ENCODE assay signal across 8 cellular contexts in the genomic region with DNA sequence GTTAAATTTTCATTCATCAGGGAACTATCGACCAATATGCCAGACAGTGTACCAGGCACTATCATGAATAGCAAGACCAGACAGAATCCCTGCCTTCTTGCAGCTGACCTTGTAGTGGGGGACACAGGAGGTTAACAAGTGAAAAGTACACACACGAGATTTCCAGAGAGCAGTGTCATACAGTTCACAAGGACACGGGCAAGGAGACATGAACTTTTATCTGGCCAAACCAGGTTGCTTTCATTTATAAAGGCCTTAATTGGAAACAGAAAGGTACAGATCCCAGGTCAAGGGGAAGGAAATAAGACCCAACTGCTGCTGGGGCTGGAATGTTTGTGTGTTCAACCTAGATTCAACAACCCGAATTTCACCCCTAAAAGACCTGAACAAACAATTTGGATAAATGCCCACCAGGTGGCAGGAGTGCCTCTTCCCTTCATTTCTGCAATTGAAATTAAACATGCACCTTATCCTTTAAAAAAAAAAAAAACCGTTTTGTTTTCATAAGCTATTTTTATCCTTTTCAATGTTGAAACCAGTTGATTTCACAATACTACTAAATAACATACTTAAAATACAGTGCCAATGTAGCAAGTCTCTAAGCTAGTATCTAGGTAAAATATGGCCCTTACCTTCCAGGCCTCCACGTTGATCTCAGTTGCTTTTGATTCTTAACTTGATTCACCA.
DNase-seq lines count a peak whose midpoint lies in the region; ATAC-seq, FAIRE-seq and TF ChIP-seq lines count a peak whose summit lies in the region.

No MANE protein-coding gene starts in this region.

- no peaks in the 10 kb centered on the region for H3K9me3 ChIP-seq in Karpas-422 (ENCODE audit: low read length)
- no peaks in the 10 kb centered on the region; the same call in 2 of the 3 replicates for H3K9me3 ChIP-seq in GM12878 (replicated peaks; ENCODE audit: control insufficient read depth, insufficient read depth, low read length)

- intact Hi-C loops in GM12878 (cut with micrococcal nuclease; ENCODE audit: unreplicated experiment): loop anchor here (1.0 to 2.0 kb wide), 2 partner anchors 223 to 404 kb away; no protein-coding TSS in a partner anchor

- TF ChIP-seq EP300 in GM12878 (IDR thresholded peaks at IDR 0.05; ENCODE audit: borderline replicate concordance in 1 of 2, control insufficient read depth in 1 of 2, low read depth in 2 of 2, low read length in 2 of 2): no peak

- H3K4me2 ChIP-seq in Karpas-422 (ENCODE audit: low read depth, low read length, poor library complexity, severe bottlenecking) (no peak overlapping the region), GM12878 (ENCODE audit: control insufficient read depth, insufficient read depth) (peak overlapping the region; percentile 44; the same call in 1 of the 2 replicates)

- H3K79me2 ChIP-seq in Karpas-422 (ENCODE audit: low read length) (no peaks in the 10 kb centered on the region), GM12878 (ENCODE audit: control insufficient read depth, insufficient read depth, low read length) (no peaks in the 10 kb centered on the region)

- peaks cover 14% of the 10 kb centered on the region for H3K4me1 ChIP-seq in Karpas-422 (ENCODE audit: low read length)
- H3K4me1 ChIP-seq in GM12878 (ENCODE audit: control insufficient read depth, insufficient read depth, low read length): peaks cover 8% of the 10 kb centered on the region

- 25% methylated on average over 6 of the region's 6 CpGs for WGBS in GM12878 (ENCODE audit: insufficient coverage, insufficient replicate concordance, low lambda C conversion rate, missing lambda C conversion rate)

- no peak overlapping the region for H3K9ac ChIP-seq in Karpas-422 (ENCODE audit: low read length)
- H3K9ac ChIP-seq in GM12878 (ENCODE audit: control insufficient read depth, insufficient read depth, low read length): no peak overlapping the region

- H3K27me3 ChIP-seq in Karpas-422 (ENCODE audit: low read length) (no peaks in the 10 kb centered on the region), GM12878 (replicated peaks in 1 of 2; ENCODE audit: control insufficient read depth in 2 of 2, insufficient read depth in 2 of 2, low read length in 1 of 2) (no peaks in the 10 kb centered on the region)

- CTCF ChIA-PET in GM12878 (lab: Yijun Ruan, JAX): interaction anchor here (0.6 to 5.7 kb wide), 72 partner anchors 9 to 1949 kb away, joined by 3 to 191 read pairs (median 4); a partner anchor contains a TSS

- peak; percentile 87 for TF ChIP-seq RAD21 in GM12878 (IDR thresholded peaks at IDR 0.05; ENCODE audit: insufficient read depth, low read depth, low read length)

- ATAC-seq in GM12878 (peak; percentile 54), GM18867 (IDR thresholded peaks at IDR 0.05; ENCODE audit: unreplicated experiment) (no peak), HG03378 (IDR thresholded peaks at IDR 0.05; ENCODE audit: unreplicated experiment) (no peak)

- no peaks in the 10 kb centered on the region for H4K20me1 ChIP-seq in Karpas-422 (ENCODE audit: insufficient read depth, low read depth, low read length)
- H4K20me1 ChIP-seq in GM12878 (ENCODE audit: control insufficient read depth, insufficient read depth): no peaks in the 10 kb centered on the region

- SMC1A ChIA-PET in GM12878 (lab: Charles Lee; ENCODE audit: uncharacterized antibody, unreplicated experiment): interaction anchor here (0.6 to 12.7 kb wide), 42 partner anchors 10 to 735 kb away, joined by 3 to 193 read pairs (median 4); a partner anchor contains a TSS

- H3K36me3 ChIP-seq in Karpas-422 (ENCODE audit: insufficient read depth, low read length) (no peaks in the 10 kb centered on the region), GM12878 (ENCODE audit: control insufficient read depth in 2 of 2, insufficient read depth in 2 of 2, low read length in 1 of 2) (no peaks in the 10 kb centered on the region)

- H3K27ac ChIP-seq in Karpas-422 (ENCODE audit: low read length) (no peak overlapping the region), GM12878 (ENCODE audit: control insufficient read depth, insufficient read depth) (peak overlapping the region; percentile 2; the same call in 1 of the 2 replicates)

- in situ Hi-C loops in SK-MEL-5 (cut with HindIII; ENCODE audit: low pct_unique_long_range_greater_than_20kb, low sequenced_read_pairs): no loop called here
- in situ Hi-C loops in GM12878 (cut with MboI): loop anchor here (5.0 kb wide), 1 partner anchor 223 kb away; no protein-coding TSS in a partner anchor

- RAD21 ChIA-PET in GM12878 (lab: Charles Lee; ENCODE audit: unreplicated experiment): interaction anchor here (0.6 to 7.3 kb wide), 38 partner anchors 9 to 1379 kb away, joined by 3 to 92 read pairs (median 4); a partner anchor contains a TSS

- H2AFZ ChIP-seq in Karpas-422 (ENCODE audit: low read length) (no peak overlapping the region), GM12878 (ENCODE audit: control insufficient read depth, low read depth, low read length) (peak overlapping the region; percentile 51)

- H3K4me3 ChIP-seq in Karpas-422 (ENCODE audit: low read length): no peak overlapping the region
- H3K4me3 ChIP-seq in GM12878: no peak overlapping the region

- no TSS peak for BruUV-seq in GM12878 (replicated peaks; lab: Mats Ljungman, UMichigan)

- TF ChIP-seq CTCF in GM12878 (IDR thresholded peaks at IDR 0.05 in 2 of 3, conservative IDR thresholded peaks at IDR 0.05 in 1 of 3; ENCODE audit: control insufficient read depth in 2 of 3, extremely low read depth in 1 of 3, insufficient read depth in 1 of 3, low read depth in 3 of 3, low read length in 3 of 3): peak; percentile 48 to 71 (median 57); a peak in 5 of 6 replicates

- FAIRE-seq in GM12878 (lab: Jason Lieb, UNC): peak; percentile 92

- POLR2A ChIA-PET in GM12878 (lab: Charles Lee): interaction anchor here (0.6 to 2.1 kb wide), 6 partner anchors 60 to 1423 kb away, joined by 3 to 10 read pairs (median 3); no protein-coding TSS in a partner anchor

- DNase-seq in EH (ENCODE audit: low read depth) (peak; percentile 70), Karpas-422 (peak; percentile 85), SK-MEL-5 (ENCODE audit: low read depth, low spot score) (peak; percentile 61), GM12878 (ENCODE audit: low read depth, low spot score) (no peak), iPS-NIHi7 (ENCODE audit: extremely low spot score) (peak; percentile 62)
- peak; percentile 56 for DNase-seq in stimulated activated CD4-positive, alpha-beta T cell treated with anti-CD3 and anti-CD28 coated beads, Interleukin-15, amount 100 ng/mL, for 24 hours

- no peaks in the 10 kb centered on the region for H3K9me2 ChIP-seq in Karpas-422 (replicated peaks; ENCODE audit: insufficient read depth, low read length)

- TF ChIP-seq POLR2A in GM12878 (IDR thresholded peaks at IDR 0.05; ENCODE audit: low read depth, low read length): no peak

TF ChIP-seq in GM12878, 131 proteins besides CTCF, POLR2A, EP300 and RAD21:
- peak; percentile 86 for TF ChIP-seq ZNF384 (IDR thresholded peaks at IDR 0.05; ENCODE audit: borderline replicate concordance, low read depth, low read length)
- TF ChIP-seq, protein P1, sequence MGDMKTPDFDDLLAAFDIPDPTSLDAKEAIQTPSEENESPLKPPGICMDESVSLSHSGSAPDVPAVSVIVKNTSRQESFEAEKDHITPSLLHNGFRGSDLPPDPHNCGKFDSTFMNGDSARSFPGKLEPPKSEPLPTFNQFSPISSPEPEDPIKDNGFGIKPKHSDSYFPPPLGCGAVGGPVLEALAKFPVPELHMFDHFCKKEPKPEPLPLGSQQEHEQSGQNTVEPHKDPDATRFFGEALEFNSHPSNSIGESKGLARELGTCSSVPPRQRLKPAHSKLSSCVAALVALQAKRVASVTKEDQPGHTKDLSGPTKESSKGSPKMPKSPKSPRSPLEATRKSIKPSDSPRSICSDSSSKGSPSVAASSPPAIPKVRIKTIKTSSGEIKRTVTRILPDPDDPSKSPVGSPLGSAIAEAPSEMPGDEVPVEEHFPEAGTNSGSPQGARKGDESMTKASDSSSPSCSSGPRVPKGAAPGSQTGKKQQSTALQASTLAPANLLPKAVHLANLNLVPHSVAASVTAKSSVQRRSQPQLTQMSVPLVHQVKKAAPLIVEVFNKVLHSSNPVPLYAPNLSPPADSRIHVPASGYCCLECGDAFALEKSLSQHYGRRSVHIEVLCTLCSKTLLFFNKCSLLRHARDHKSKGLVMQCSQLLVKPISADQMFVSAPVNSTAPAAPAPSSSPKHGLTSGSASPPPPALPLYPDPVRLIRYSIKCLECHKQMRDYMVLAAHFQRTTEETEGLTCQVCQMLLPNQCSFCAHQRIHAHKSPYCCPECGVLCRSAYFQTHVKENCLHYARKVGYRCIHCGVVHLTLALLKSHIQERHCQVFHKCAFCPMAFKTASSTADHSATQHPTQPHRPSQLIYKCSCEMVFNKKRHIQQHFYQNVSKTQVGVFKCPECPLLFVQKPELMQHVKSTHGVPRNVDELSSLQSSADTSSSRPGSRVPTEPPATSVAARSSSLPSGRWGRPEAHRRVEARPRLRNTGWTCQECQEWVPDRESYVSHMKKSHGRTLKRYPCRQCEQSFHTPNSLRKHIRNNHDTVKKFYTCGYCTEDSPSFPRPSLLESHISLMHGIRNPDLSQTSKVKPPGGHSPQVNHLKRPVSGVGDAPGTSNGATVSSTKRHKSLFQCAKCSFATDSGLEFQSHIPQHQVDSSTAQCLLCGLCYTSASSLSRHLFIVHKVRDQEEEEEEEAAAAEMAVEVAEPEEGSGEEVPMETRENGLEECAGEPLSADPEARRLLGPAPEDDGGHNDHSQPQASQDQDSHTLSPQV (IDR thresholded peaks at IDR 0.05): no peak
- TF ChIP-seq PML (IDR thresholded peaks at IDR 0.05; ENCODE audit: low read length): 0 out of 2 replicates have a peak, but pooled peaks have one; percentile 30
- 0 out of 2 replicates have a peak, but pooled peaks have one; percentile 19 for TF ChIP-seq FOXM1 (IDR thresholded peaks at IDR 0.05; ENCODE audit: low read depth, low read length)
- TF ChIP-seq SMARCA5 (IDR thresholded peaks at IDR 0.05): no peak
- TF ChIP-seq SMC3 (IDR thresholded peaks at IDR 0.05; ENCODE audit: borderline replicate concordance, low read length): peak; percentile 93
- 0 out of 2 replicates have a peak, but pooled peaks have one; percentile 39 for TF ChIP-seq YY1 (IDR thresholded peaks at IDR 0.05; ENCODE audit: low read depth, low read length)
- peak; percentile 58; the same call in 1 of the 2 replicates for TF ChIP-seq MEF2A (IDR thresholded peaks at IDR 0.05; ENCODE audit: insufficient read depth, low read depth, low read length)
TF ChIP-seq in GM12878: peak in this region for 6.
